ENCODE assay signal across 8 cellular contexts in genomic region chr7:40329601-40330153, GRCh38.
A peak's percentile ranks its signal among the peaks of the same experiment; 100 is the strongest.
DNase-seq lines count a peak whose midpoint lies in the region; ATAC-seq and TF ChIP-seq lines count a peak whose summit lies in the region.

No MANE protein-coding gene starts in this region.

- H3K36me3 ChIP-seq in HCT116 (ENCODE audit: control insufficient read depth in 1 of 2, insufficient read depth in 2 of 2, low read length in 2 of 2) (no peaks in the 10 kb centered on the region), testis (ENCODE audit: low read depth, missing control alignments) (no peaks in the 10 kb centered on the region)

- no peaks in the 10 kb centered on the region for H3K9me3 ChIP-seq in HCT116 (ENCODE audit: control insufficient read depth in 1 of 2, insufficient read depth in 1 of 2, low read depth in 1 of 2, low read length in 2 of 2)
- H3K9me3 ChIP-seq in testis = no peaks in the 10 kb centered on the region

- CTCF ChIA-PET in HCT116 (lab: Charles Lee) = interaction anchor here (0.9 to 1.2 kb wide), 2 partner anchors 97 to 1382 kb away, joined by 4 read pairs; no protein-coding TSS in a partner anchor

- in situ Hi-C loops in astrocyte of the cerebellum (cut with HindIII; ENCODE audit: low sequenced_read_pairs) = no loop called here

- H3K27ac ChIP-seq in HCT116 (ENCODE audit: low read depth, low read length) = no peak overlapping the region
- H3K27ac ChIP-seq in testis = no peak overlapping the region

- no peak overlapping the region for H3K9ac ChIP-seq in HCT116 (ENCODE audit: low read length)

- no peaks in the 10 kb centered on the region for H3K36me3 Mint-ChIP-seq in activated naive CD4-positive, alpha-beta T cell treated with anti-CD3 and anti-CD28 coated beads, Interleukin-2, amount 50 U/mL, for 72 hours

- peak; percentile 58 for ATAC-seq in HCT116
- no peak for ATAC-seq in activated naive CD4-positive, alpha-beta T cell treated with anti-CD3 and anti-CD28 coated beads, Interleukin-2, amount 50 U/mL, for 72 hours

- H2AFZ ChIP-seq in HCT116 (ENCODE audit: low read depth, low read length, poor library complexity, severe bottlenecking) = no peak overlapping the region

- H3K27me3 ChIP-seq in HCT116 (ENCODE audit: insufficient read depth, low read length) = no peaks in the 10 kb centered on the region
- H3K27me3 ChIP-seq in testis = no peaks in the 10 kb centered on the region

- H4K20me1 ChIP-seq in HCT116 (ENCODE audit: insufficient read depth) = no peaks in the 10 kb centered on the region

- TF ChIP-seq CTCF in HCT116 (IDR thresholded peaks at IDR 0.05 in 2 of 3, conservative IDR thresholded peaks at IDR 0.05 in 1 of 3; ENCODE audit: borderline replicate concordance in 1 of 3, insufficient read depth in 1 of 3, low read depth in 2 of 3, low read length in 2 of 3) (peak; percentile 56 to 82 (median 60); a peak in 5 of 6 replicates), astrocyte of the cerebellum (IDR thresholded peaks at IDR 0.05; ENCODE audit: low read depth, low read length, missing control alignments) (peak; percentile 52), testis (IDR thresholded peaks at IDR 0.05) (peak; percentile 53 to 69 (median 54))

- intact Hi-C loops in HCT116 (cut with micrococcal nuclease) = loop anchor here (1.0 to 2.0 kb wide), 4 partner anchors 275 to 1403 kb away; no protein-coding TSS in a partner anchor
- intact Hi-C loops in testis (cut with DNase I; ENCODE audit: low total_unique reads) = no loop called here

- no peaks in the 10 kb centered on the region for H3K79me2 ChIP-seq in HCT116 (ENCODE audit: insufficient read depth, low read length)

- peak; percentile 83 for TF ChIP-seq RAD21 in HCT116 (IDR thresholded peaks at IDR 0.05; ENCODE audit: low read depth)

- DNase-seq in EH (ENCODE audit: low read depth) (peak; percentile 72), HCT116 (ENCODE audit: low read depth, low spot score) (peak; percentile 41), NCI-H2107 treated with DMSO at 0.1 percent for 48 hours (lab: John Stamatoyannopoulos, UW; ENCODE audit: unreplicated experiment) (peak; percentile 36), astrocyte of the cerebellum (ENCODE audit: low read depth) (peak; percentile 57), iPS DF 4.7 (ENCODE audit: extremely low read depth, low spot score) (peak; percentile 22), testis (no peak)
- no peak for DNase-seq in stimulated activated CD4-positive, alpha-beta T cell treated with anti-CD3 and anti-CD28 coated beads, Interleukin-4, amount 100 ng/mL, for 24 hours
- no peak for DNase-seq in activated naive CD4-positive, alpha-beta T cell treated with anti-CD3 and anti-CD28 coated beads, Interleukin-2, amount 50 U/mL, for 72 hours (ENCODE audit: low spot score in 2 of 2)

- TF ChIP-seq POLR2A in HCT116 (IDR thresholded peaks at IDR 0.05; ENCODE audit: borderline replicate concordance, extremely low read depth, insufficient read depth, insufficient read length) = no peak
- no peak for TF ChIP-seq POLR2A in testis (IDR thresholded peaks at IDR 0.05)

- 55 to 59% methylated on average over 1 of the region's 1 CpG for WGBS in testis, 2 donors

- RAD21 ChIA-PET in HCT116 (lab: Charles Lee; ENCODE audit: low non-redundant PET in 1 of 2, low total read pairs in 2 of 2, uncharacterized antibody in 2 of 2, unreplicated experiment in 2 of 2) = no interaction called here

- H3K9me3 Mint-ChIP-seq in activated naive CD4-positive, alpha-beta T cell treated with anti-CD3 and anti-CD28 coated beads, Interleukin-2, amount 50 U/mL, for 72 hours = no peaks in the 10 kb centered on the region

- BruUV-seq in HCT116 (replicated peaks; lab: Mats Ljungman, UMichigan) = no TSS peak

- H3K4me2 ChIP-seq in HCT116 (ENCODE audit: low read length) = no peak overlapping the region

- H3K27ac Mint-ChIP-seq in activated naive CD4-positive, alpha-beta T cell treated with anti-CD3 and anti-CD28 coated beads, Interleukin-2, amount 50 U/mL, for 72 hours = no peak overlapping the region

- no peak overlapping the region for H3K4me3 ChIP-seq in HCT116 (replicated peaks in 1 of 2; ENCODE audit: low read depth in 1 of 2, low read length in 2 of 2)
- no peak overlapping the region for H3K4me3 ChIP-seq in astrocyte of the cerebellum (ENCODE audit: low read depth, low read length)
- H3K4me3 ChIP-seq in testis = no peak overlapping the region

- no peaks in the 10 kb centered on the region for H3K4me1 ChIP-seq in HCT116 (ENCODE audit: control insufficient read depth in 1 of 2, insufficient read depth in 2 of 2, low read length in 2 of 2)
- H3K4me1 ChIP-seq in testis = no peaks in the 10 kb centered on the region

- POLR2A ChIA-PET in HCT116 (lab: Charles Lee) = no interaction called here

- H3K9me2 ChIP-seq in HCT116 (ENCODE audit: insufficient read depth) = no peaks in the 10 kb centered on the region

TF ChIP-seq in HCT116, 20 proteins besides CTCF, POLR2A, EP300 and RAD21:
- no peak for TF ChIP-seq ELF1 (IDR thresholded peaks at IDR 0.05; ENCODE audit: borderline replicate concordance, low read depth)
- no peak for TF ChIP-seq CEBPB (IDR thresholded peaks at IDR 0.05; ENCODE audit: low read depth)
- TF ChIP-seq FOSL1 (IDR thresholded peaks at IDR 0.05; ENCODE audit: low read depth) = no peak
- TF ChIP-seq POLR2AphosphoS5 (IDR thresholded peaks at IDR 0.05; ENCODE audit: low read depth, low read length) = no peak
- TF ChIP-seq TCF7L2 (IDR thresholded peaks at IDR 0.05; ENCODE audit: borderline replicate concordance, extremely low read depth, insufficient read depth, insufficient read length) = no peak
- TF ChIP-seq ATF3 (IDR thresholded peaks at IDR 0.05) = no peak
- TF ChIP-seq SRF (IDR thresholded peaks at IDR 0.05; ENCODE audit: low read depth) = no peak
- TF ChIP-seq EGR1 (IDR thresholded peaks at IDR 0.05; ENCODE audit: low read depth) = no peak
- TF ChIP-seq SIN3A (IDR thresholded peaks at IDR 0.05; ENCODE audit: low read depth) = no peak
- TF ChIP-seq EZH2 (IDR thresholded peaks at IDR 0.05) = no peak
- TF ChIP-seq SP1 (IDR thresholded peaks at IDR 0.05; ENCODE audit: low read depth) = no peak
- no peak for TF ChIP-seq CBX3 (IDR thresholded peaks at IDR 0.05; ENCODE audit: low read depth)
- TF ChIP-seq, protein P1, sequence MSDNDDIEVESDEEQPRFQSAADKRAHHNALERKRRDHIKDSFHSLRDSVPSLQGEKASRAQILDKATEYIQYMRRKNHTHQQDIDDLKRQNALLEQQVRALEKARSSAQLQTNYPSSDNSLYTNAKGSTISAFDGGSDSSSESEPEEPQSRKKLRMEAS (IDR thresholded peaks at IDR 0.05) = no peak
- no peak for TF ChIP-seq JUND (IDR thresholded peaks at IDR 0.05)
- no peak for TF ChIP-seq YY1 (IDR thresholded peaks at IDR 0.05; ENCODE audit: extremely low read depth, insufficient replicate concordance, low read depth, low read length)
- no peak for TF ChIP-seq ZNF274 (IDR thresholded peaks at IDR 0.05; ENCODE audit: low read depth, low read length)
- no peak for TF ChIP-seq ZFX (IDR thresholded peaks at IDR 0.05)

Comparison
In these comparisons a context has a peak if more than half of its experiments do, and no peak if none do; other contexts are left out.
1. DNase-seq: peak in EH (single experiment), HCT116 (single experiment), NCI-H2107 treated with DMSO at 0.1 percent for 48 hours (single experiment), astrocyte of the cerebellum (single experiment) and iPS DF 4.7 (single experiment); none in testis (single experiment), stimulated activated CD4-positive, alpha-beta T cell treated with anti-CD3 and anti-CD28 coated beads, Interleukin-4, amount 100 ng/mL, for 24 hours (single experiment) and activated naive CD4-positive, alpha-beta T cell treated with anti-CD3 and anti-CD28 coated beads, Interleukin-2, amount 50 U/mL, for 72 hours (0 of 2).
2. Peak in every context shown above with its lines, with median percentiles within 50 percentile points of each other: CTCF ChIP-seq.